8 cellular contexts compared by ENCODE assay signal in the genomic region with DNA sequence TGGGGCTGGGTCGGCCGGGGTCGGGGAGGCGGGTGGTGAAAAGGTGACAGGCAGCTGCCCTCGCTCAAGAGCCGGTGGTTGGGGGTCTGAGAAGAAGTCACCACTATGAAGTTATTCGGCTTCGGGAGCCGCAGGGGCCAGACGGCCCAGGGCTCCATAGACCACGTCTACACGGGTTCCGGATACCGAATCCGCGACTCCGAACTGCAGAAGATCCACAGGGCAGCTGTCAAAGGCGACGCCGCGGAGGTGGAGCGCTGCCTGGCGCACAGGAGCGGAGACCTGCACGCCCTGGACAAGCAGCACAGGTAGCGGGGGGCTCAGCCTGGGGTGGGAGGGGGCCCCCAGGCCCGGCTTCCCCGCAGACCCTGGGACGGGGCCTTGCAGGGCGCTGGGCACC.
A peak's percentile ranks its signal among the peaks of the same experiment; 100 is the strongest.
DNase-seq lines count a peak whose midpoint lies in the region; ATAC-seq and TF ChIP-seq lines count a peak whose summit lies in the region.
"Not testable (repeated sequence)": the region's sequence is repeated elsewhere in the genome, so short reads cannot be mapped to it uniquely, and the experiment has no call there.

No MANE protein-coding gene starts in this region.

- WGBS in ectodermal cell, 2 experiments: 9 to 15% methylated on average over 29 to 30 of the region's 30 CpGs
- no CpG with 5 or more reads among the region's 30 CpGs for WGBS in iPS DF 6.9 (ENCODE audit: insufficient coverage, insufficient read length)
- WGBS in psoas muscle, 3 donors: 8 to 23% (median 8%) methylated on average over 29 to 30 of the region's 30 CpGs

- intact Hi-C loops in lower lobe of right lung (cut with DNase I); psoas muscle (cut with DNase I): not testable (repeated sequence)

- not testable (repeated sequence) for ATAC-seq in activated T-helper 17 cell treated with anti-CD3 and anti-CD28 coated beads, Interleukin-2, amount 50 U/mL, for 72 hours (replicated peaks); lower lobe of right lung; psoas muscle

- POLR2A ChIA-PET in AG04449 (lab: Yijun Ruan, JAX): not testable (repeated sequence)

- CTCF ChIA-PET in AG04449 (lab: Yijun Ruan, JAX): not testable (repeated sequence)

- H3K27me3 ChIP-seq in H7 (ENCODE audit: control insufficient read depth, insufficient read depth, low read length); iPS DF 6.9 (ENCODE audit: control insufficient read depth, insufficient read depth, low read length); lower lobe of right lung (ENCODE audit: low read depth); psoas muscle (ENCODE audit: insufficient read depth in 3 of 3, low read length in 2 of 3): not testable (repeated sequence)
- H3K27me3 ChIP-seq in ectodermal cell (ENCODE audit: control insufficient read depth, insufficient read depth, low read length, poor library complexity, severe bottlenecking): peaks cover 10% of the 10 kb centered on the region

- not testable (repeated sequence) for H3K9me3 Mint-ChIP-seq in activated T-helper 17 cell treated with anti-CD3 and anti-CD28 coated beads, Interleukin-2, amount 50 U/mL, for 72 hours

- not testable (repeated sequence) for H3K27me3 Mint-ChIP-seq in activated T-helper 17 cell treated with anti-CD3 and anti-CD28 coated beads, Interleukin-2, amount 50 U/mL, for 72 hours

- not testable (repeated sequence) for H3K4me1 Mint-ChIP-seq in activated T-helper 17 cell treated with anti-CD3 and anti-CD28 coated beads, Interleukin-2, amount 50 U/mL, for 72 hours

- not testable (repeated sequence) for H3K36me3 Mint-ChIP-seq in activated T-helper 17 cell treated with anti-CD3 and anti-CD28 coated beads, Interleukin-2, amount 50 U/mL, for 72 hours (ENCODE audit: low read depth)

- not testable (repeated sequence) for H3K27ac ChIP-seq in ectodermal cell (ENCODE audit: insufficient read depth, low read depth, low read length, poor library complexity, severe bottlenecking); iPS DF 6.9 (ENCODE audit: low read length); lower lobe of right lung; psoas muscle

- H3K4me1 ChIP-seq in ectodermal cell (ENCODE audit: control insufficient read depth, insufficient read depth, low read length); iPS DF 6.9 (ENCODE audit: control insufficient read depth, insufficient read depth, low read length); lower lobe of right lung; psoas muscle: not testable (repeated sequence)

- DNase-seq in AG04449 (ENCODE audit: low read depth, low spot score); iPS DF 6.9 (ENCODE audit: low read depth, low spot score); lower lobe of right lung; psoas muscle: not testable (repeated sequence)
- DNase-seq in H7 (peak; percentile 37), RPMI7951 (ENCODE audit: low read depth) (peak; percentile 1)

- not testable (repeated sequence) for TF ChIP-seq CTCF in AG04449 (IDR thresholded peaks at IDR 0.05; ENCODE audit: insufficient read depth, low read length, missing control alignments); lower lobe of right lung (IDR thresholded peaks at IDR 0.05); psoas muscle (IDR thresholded peaks at IDR 0.05)

- not testable (repeated sequence) for H3K36me3 ChIP-seq in H7 (replicated peaks; ENCODE audit: control insufficient read depth, insufficient read depth, low read length); ectodermal cell (ENCODE audit: control insufficient read depth, insufficient read depth, low read length); iPS DF 6.9 (ENCODE audit: control insufficient read depth, insufficient read depth, low read length); lower lobe of right lung; psoas muscle (ENCODE audit: insufficient read depth in 1 of 2, low read depth in 1 of 2)

- H3K4me3 ChIP-seq in AG04449 (ENCODE audit: low read depth, low read length): peak overlapping the region; percentile 40
- H3K4me3 ChIP-seq in H7 (ENCODE audit: insufficient read depth, low read depth, low read length): peak overlapping the region; percentile 10; the same call in 1 of the 2 replicates
- peak overlapping the region; percentile 16 for H3K4me3 ChIP-seq in ectodermal cell (ENCODE audit: insufficient read depth, low read depth, low read length)
- H3K4me3 ChIP-seq in iPS DF 6.9 (ENCODE audit: low read length): peak overlapping the region; percentile 30; the same call in 1 of the 2 replicates
- H3K4me3 ChIP-seq in lower lobe of right lung: peak overlapping the region; percentile 27
- H3K4me3 ChIP-seq in psoas muscle: peak overlapping the region; percentile 50

- H3K9me3 ChIP-seq in ectodermal cell (ENCODE audit: control insufficient read depth, low read length); iPS DF 6.9 (ENCODE audit: control insufficient read depth, insufficient read depth, low read length); lower lobe of right lung; psoas muscle: not testable (repeated sequence)

- H3K27ac Mint-ChIP-seq in activated T-helper 17 cell treated with anti-CD3 and anti-CD28 coated beads, Interleukin-2, amount 50 U/mL, for 72 hours: not testable (repeated sequence)

- peak overlapping the region; percentile 54 for H3K4me3 Mint-ChIP-seq in activated T-helper 17 cell treated with anti-CD3 and anti-CD28 coated beads, Interleukin-2, amount 50 U/mL, for 72 hours
